Comparison of ENCODE assay signal across 1 cellular context in the genomic region with DNA sequence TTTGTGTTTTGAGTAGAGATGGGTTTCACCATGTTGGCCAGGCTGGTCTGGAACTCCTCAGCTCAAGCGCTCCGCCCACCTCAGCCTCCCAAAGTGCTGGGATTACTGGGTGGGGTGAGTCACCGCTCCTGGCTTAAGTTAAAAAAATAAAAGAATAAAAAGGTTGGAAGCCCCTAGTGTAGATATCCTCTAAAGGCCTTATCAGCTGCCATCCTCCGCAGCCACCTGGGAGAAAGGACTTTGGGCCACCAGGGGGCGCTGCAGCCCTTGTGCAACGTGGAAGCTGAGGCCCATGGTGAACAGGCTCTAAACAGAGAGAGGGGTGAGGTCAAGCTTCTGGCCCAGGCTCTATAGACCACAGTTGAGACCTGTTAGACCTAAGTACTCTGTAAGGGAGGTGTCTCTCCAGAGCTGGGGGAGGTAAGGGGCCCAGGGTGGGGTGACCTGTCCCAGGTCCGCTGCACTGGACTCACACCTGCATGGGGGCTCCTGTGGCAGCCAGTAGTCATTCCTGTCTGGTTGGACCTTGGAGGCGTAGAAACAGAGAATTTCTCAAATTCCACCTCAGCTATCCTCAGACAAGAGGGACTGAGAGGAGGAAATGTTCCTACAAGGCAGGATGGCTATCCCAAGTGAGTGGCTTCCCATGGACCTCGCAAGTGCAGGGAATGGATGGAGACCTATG.
TF ChIP-seq lines count a peak whose summit lies in the region.

No MANE protein-coding gene starts in this region.

TF ChIP-seq in endothelial cell of umbilical vein, 7 proteins besides CTCF, POLR2A, EP300 and RAD21:
- TF ChIP-seq GATA2 (IDR thresholded peaks at IDR 0.05; ENCODE audit: insufficient read depth, insufficient read length, low read depth, low read length), result peak; percentile 30
- TF ChIP-seq MYC (IDR thresholded peaks at IDR 0.05; ENCODE audit: low read depth, low read length), result no peak
